In genomic region chr17:78278139-78278741, GRCh38 we compare ENCODE assay signal across 12 cellular contexts. TPM values are rescaled to one million over a fixed set of nuclear protein-coding genes. Genes with fewer than 3 reads are reported as not detected.
DNase-seq lines count a peak whose midpoint lies in the region; ATAC-seq, FAIRE-seq and TF ChIP-seq lines count a peak whose summit lies in the region.
"Had no signal": no experiment of that assay in that cellular context is flagged by ENCODE, and none has a peak within 500 bp of the region (broad histone marks: within the 10 kb centered on the region; RNA-seq: fewer than 3 reads in every experiment).

No MANE protein-coding gene starts in this region.

- DNase-seq in NCI-H2107 treated with DMSO at 0.1 percent for 48 hours (lab: John Stamatoyannopoulos, UW; ENCODE audit: unreplicated experiment) (peak; percentile 35), NCI-H2107 (lab: John Stamatoyannopoulos, UW) (no peak), NCI-H2227 treated with DMSO at 0.1 percent for 48 hours (lab: John Stamatoyannopoulos, UW) (peak; percentile 22), H1 (ENCODE audit: low read depth in 1 of 2, low spot score in 2 of 2) (no peak), gastrocnemius medialis (peak; percentile 77 to 89), Kasumi-1 (lab: John Stamatoyannopoulos, UW) (no peak), hypothalamus (lab: John Stamatoyannopoulos, UW) (no peak), H4 (ENCODE audit: low spot score) (no peak)
- DNase-seq: brain microvascular endothelial cell; GDM1; stimulated activated naive CD4-positive, alpha-beta T cell had no signal

- H3K23me2 ChIP-seq in H1 (ENCODE audit: low read depth, low read length), result no peaks in the 10 kb centered on the region

- H2BK120ac ChIP-seq in H1 (replicated peaks; ENCODE audit: low read depth, low read length), result no peak overlapping the region

- peak overlapping the region; percentile 75; the same call in 1 of the 2 replicates for H4K8ac ChIP-seq in H1 (ENCODE audit: extremely low read depth, insufficient read depth, low read length)

- no peak overlapping the region for H4K5ac ChIP-seq in H1 (ENCODE audit: insufficient read length, low read depth, low read length)

- no peak overlapping the region for H3K14ac ChIP-seq in H1 (ENCODE audit: insufficient read length)

- H3K36me3 ChIP-seq in H1 (ENCODE audit: control insufficient read depth in 2 of 4, insufficient read depth in 4 of 4, low read length in 3 of 4) (no peaks in the 10 kb centered on the region), gastrocnemius medialis (no peaks in the 10 kb centered on the region)
- H3K36me3 ChIP-seq: brain microvascular endothelial cell had no signal

- H3K9me3 ChIP-seq in H1 (ENCODE audit: insufficient read depth in 2 of 2, low read depth in 1 of 2, low read length in 1 of 2) (no peaks in the 10 kb centered on the region; a peak in 1 of 4 replicates), gastrocnemius medialis (no peaks in the 10 kb centered on the region)

- peak overlapping the region; percentile 54 for H4K91ac ChIP-seq in H1 (replicated peaks; ENCODE audit: insufficient read length, low read length)

- FAIRE-seq in H1 (lab: Jason Lieb, UNC), result no peak

- POLR2A ChIA-PET in H1 (lab: Charles Lee; ENCODE audit: partially characterized antibody), result interaction anchor here (1.9 kb wide), 1 partner anchor 8 kb away, joined by 6 read pairs; no protein-coding TSS in a partner anchor

- H2BK15ac ChIP-seq in H1 (ENCODE audit: low read length), result no peak overlapping the region

- H3K79me2 ChIP-seq in H1 (ENCODE audit: control insufficient read depth in 1 of 2, insufficient read depth in 2 of 2, low read length in 2 of 2), result no peaks in the 10 kb centered on the region

- no peak for TF ChIP-seq RAD21 in H1 (IDR thresholded peaks at IDR 0.05 in 1 of 2, conservative IDR thresholded peaks at IDR 0.05 in 1 of 2; ENCODE audit: low read depth in 2 of 2, low read length in 2 of 2)

- no peak overlapping the region for H3K4me2 ChIP-seq in H1 (ENCODE audit: insufficient read depth in 1 of 2, low read depth in 2 of 2, low read length in 2 of 2)

- H3K9ac ChIP-seq in H1 (replicated peaks in 1 of 4; ENCODE audit: extremely low read depth in 1 of 4, low read depth in 3 of 4, low read length in 3 of 4), result no peak overlapping the region

- H3K23ac ChIP-seq in H1 (ENCODE audit: insufficient read length), result no peak overlapping the region

- H3K4me1 ChIP-seq in H1 (replicated peaks in 1 of 4; ENCODE audit: control insufficient read depth in 3 of 4, insufficient read depth in 4 of 4, low read length in 3 of 4) (peaks cover 0 to 18% (median 12%) of the 10 kb centered on the region in 4 experiments; a peak in 5 of 7 replicates), gastrocnemius medialis (peaks cover 9 to 10% of the 10 kb centered on the region in 2 donors)

- peak overlapping the region; percentile 48; the same call in 1 of the 2 replicates for H3K18ac ChIP-seq in H1 (ENCODE audit: extremely low read depth, low read length)

- peak overlapping the region; percentile 69 for H3K4ac ChIP-seq in H1 (replicated peaks; ENCODE audit: insufficient read length, low read depth, low read length)

- no peak for TF ChIP-seq EP300 in H1 (IDR thresholded peaks at IDR 0.05; ENCODE audit: borderline replicate concordance in 1 of 2, low read depth in 2 of 2, low read length in 2 of 2)

- no peak overlapping the region for H2AK5ac ChIP-seq in H1 (ENCODE audit: low read depth, low read length)

- peak overlapping the region; percentile 75; the same call in 1 of the 2 replicates for H2BK12ac ChIP-seq in H1 (ENCODE audit: low read depth, low read length)

- ATAC-seq in gastrocnemius medialis, result peak; percentile 90 to 96

- H3K27ac ChIP-seq in H1 (ENCODE audit: low read depth, low read length) (no peak overlapping the region), gastrocnemius medialis (peak overlapping the region; percentile 78 to 81 (median 81))
- H3K27ac ChIP-seq: brain microvascular endothelial cell had no signal

- TF ChIP-seq POLR2A in H1 (IDR thresholded peaks at IDR 0.05; ENCODE audit: control extremely low read depth in 1 of 2, low read depth in 2 of 2, low read length in 2 of 2) (no peak), gastrocnemius medialis (IDR thresholded peaks at IDR 0.05) (peak; percentile 34 to 59)

- 65% methylated on average over 9 of the region's 11 CpGs; no CpG with 5 or more reads in 1 of the 2 experiments for WGBS in H1 (ENCODE audit: extremely low coverage in 1 of 2, insufficient coverage in 1 of 2, insufficient read length in 1 of 2, insufficient replicate concordance in 2 of 2, low coverage in 1 of 2, low lambda C conversion rate in 2 of 2, missing lambda C conversion rate in 1 of 2), 2 experiments

- H3K4me3 ChIP-seq in H1 (ENCODE audit: extremely low read depth in 1 of 4, insufficient read depth in 2 of 4, low read depth in 3 of 4, low read length in 4 of 4), result no peak overlapping the region
- peak overlapping the region; percentile 29 to 38 (median 32) for H3K4me3 ChIP-seq in gastrocnemius medialis

- no peaks in the 10 kb centered on the region for H3K79me1 ChIP-seq in H1 (ENCODE audit: low read depth, low read length)

- intact Hi-C loops in gastrocnemius medialis (cut with DNase I; ENCODE audit: low total_unique reads), result no loop called here

- H3K27me3 ChIP-seq in H1 (replicated peaks in 1 of 4; ENCODE audit: control insufficient read depth in 3 of 4, extremely low read depth in 1 of 4, insufficient read depth in 3 of 4, low read length in 3 of 4), result no peaks in the 10 kb centered on the region
- no peaks in the 10 kb centered on the region for H3K27me3 ChIP-seq in gastrocnemius medialis
- H3K27me3 ChIP-seq: brain microvascular endothelial cell had no signal

- H3K56ac ChIP-seq in H1 (replicated peaks; ENCODE audit: insufficient read length, low read depth, low read length), result no peak overlapping the region

- TF ChIP-seq CTCF in H1 (IDR thresholded peaks at IDR 0.05; ENCODE audit: control extremely low read depth in 1 of 3, insufficient read depth in 1 of 3, low read depth in 1 of 3, low read length in 3 of 3), result no peak
- TF ChIP-seq CTCF in gastrocnemius medialis (IDR thresholded peaks at IDR 0.05 in 4 of 5, conservative IDR thresholded peaks at IDR 0.05 in 1 of 5), result no peak

- H2BK20ac ChIP-seq in H1 (ENCODE audit: low read length), result no peak overlapping the region

- in situ Hi-C loops in gastrocnemius medialis (cut with MboI; ENCODE audit: low sequenced_read_pairs in 4 of 4), result no loop called here

- CTCF ChIA-PET in H1 (lab: Charles Lee; ENCODE audit: partially characterized antibody), result interaction anchor here (0.5 to 4.6 kb wide), 6 partner anchors 11 to 141 kb away, joined by 3 to 28 read pairs (median 5); no protein-coding TSS in a partner anchor

- no peaks in the 10 kb centered on the region for H4K20me1 ChIP-seq in H1 (replicated peaks in 1 of 2; ENCODE audit: control insufficient read depth in 1 of 2, insufficient read depth in 2 of 2, low read length in 2 of 2)

- H2AFZ ChIP-seq in H1 (ENCODE audit: low read length), result no peak overlapping the region

- no peak overlapping the region for H2BK5ac ChIP-seq in H1 (ENCODE audit: low read depth, low read length)

TF ChIP-seq in H1, 55 proteins besides CTCF, POLR2A, EP300 and RAD21:
- TF ChIP-seq SIRT6 (IDR thresholded peaks at IDR 0.05; ENCODE audit: low read length) (no peak), CBX5 (IDR thresholded peaks at IDR 0.05; ENCODE audit: low read depth, low read length) (no peak), KDM1A (IDR thresholded peaks at IDR 0.05; ENCODE audit: borderline replicate concordance, low read length) (no peak), EZH2 (IDR thresholded peaks at IDR 0.05; ENCODE audit: low read depth, low read length, severe bottlenecking) (no peak)

RNA-seq across cellular contexts. Expression of gene TMEM235, which starts 46.8 kb away (rescaled TPM):
- total RNA-seq in H1 (2021; fragmentation: NEBNext Ultra II Directional; extraction: Animal tissue kit (Norgen Biotek cat#: 25700)), result 0.15 TPM in 1 of 2 replicates, not detected in the other
- polyA plus RNA-seq in H1 (2011; rRNA removed), result 0.05 and 0.14 TPM in 2 replicates
- 0.17 TPM for polyA plus RNA-seq in H1 (2011; cell fraction: cytosol; rRNA removed)
- polyA plus RNA-seq in H1 (2011; cell fraction: nucleus; rRNA removed), result 0.68 TPM
- polyA plus RNA-seq in H1 (2012, experiment 1 of 2), result 0.13 to 0.36 TPM (median 0.23 TPM) in 4 replicates
- not detected for polyA plus RNA-seq in H1 (2012, experiment 2 of 2)
- 0.02 TPM for polyA plus RNA-seq in H1 (2013, experiment 1 of 2)
- polyA plus RNA-seq in H1 (2013, experiment 2 of 2), result not detected
- polyA minus RNA-seq in H1 (2011; rRNA and poly(A)+ RNA removed), result not detected in 2 replicates
- not detected for polyA minus RNA-seq in H1 (2011; cell fraction: cytosol; rRNA and poly(A)+ RNA removed)
- not detected for polyA minus RNA-seq in H1 (2011; cell fraction: nucleus; rRNA and poly(A)+ RNA removed)
- total RNA-seq in gastrocnemius medialis, result not detected
- not detected in 2 replicates for total RNA-seq in H4 (2014; rRNA removed; shearing (Covaris generic))
- polyA plus RNA-seq: neural cell had no signal

Comparison
In these comparisons a context has a peak if more than half of its experiments do, and no peak if none do; other contexts are left out.
1. DNase-seq: peak in NCI-H2107 treated with DMSO at 0.1 percent for 48 hours (single experiment), NCI-H2227 treated with DMSO at 0.1 percent for 48 hours (single experiment) and gastrocnemius medialis (2 of 2); none in NCI-H2107 (single experiment), H1 (0 of 2), Kasumi-1 (0 of 2), hypothalamus (0 of 51) and H4 (single experiment).
2. H3K4me3 ChIP-seq: peak in gastrocnemius medialis (4 of 4); none in H1 (0 of 4).
3. POLR2A ChIP-seq: peak in gastrocnemius medialis (2 of 2); none in H1 (0 of 2).